30 cellular contexts compared by ENCODE assay signal in genomic region chr9:134995792-134996120, GRCh38.
"Had no signal": no experiment of that assay in that cellular context is flagged by ENCODE, and none has a peak within 500 bp of the region (broad histone marks: within the 10 kb centered on the region; RNA-seq: fewer than 3 reads in every experiment).

No MANE protein-coding gene starts in this region.

- H3K4me1 Mint-ChIP-seq: activated naive CD4-positive, alpha-beta T cell treated with anti-CD3 and anti-CD28 coated beads, Interleukin-2, amount 50 U/mL, for 24 hours; activated naive CD8-positive, alpha-beta T cell treated with anti-CD3 and anti-CD28 coated beads, Interleukin-2, amount 50 U/mL, for 24 hours; central memory CD8-positive, alpha-beta T cell; immature natural killer cell; memory B cell; natural killer cell; neural progenitor cell; stimulated activated naive B cell treated with anti-CD40 and anti-IgM and Interleukin-4, amounts not matched to agents 10 μg/mL and 1 μg/mL and 100 μg/mL, for 72 hours had no signal

- DNase-seq: activated CD4-positive, alpha-beta memory T cell treated with anti-CD3 and anti-CD28 coated beads for 36 hours; activated CD4-positive, alpha-beta T cell treated with anti-CD3 and anti-CD28 coated beads for 48 hours; activated CD8-positive, alpha-beta memory T cell treated with anti-CD3 and anti-CD28 coated beads, Interleukin-2, amount 50 U/mL, for 4 hours; activated naive CD8-positive, alpha-beta T cell treated with anti-CD3 and anti-CD28 coated beads, Interleukin-2, amount 50 U/mL, for 24 hours; activated T-cell treated with anti-CD3 and anti-CD28 coated beads, Interleukin-2, amount 50 U/mL, for 24 hours; dermis blood vessel endothelial cell; effector CD4-positive, alpha-beta T cell; esophagus squamous epithelium; hippocampal formation; immature natural killer cell; natural killer cell; stimulated activated CD4-positive, alpha-beta T cell treated with anti-CD3 and anti-CD28 coated beads, Interleukin-15, amount 100 ng/mL, for 24 hours; stimulated activated CD4-positive, alpha-beta T cell treated with anti-CD3 and anti-CD28 coated beads, Interleukin-2, amount 100 ng/mL, for 24 hours; stimulated activated naive B cell treated with anti-CD40 and anti-IgM and Interleukin-4, amounts not matched to agents 10 μg/mL and 1 μg/mL and 100 μg/mL, for 72 hours; stomach; SW 1271; T-helper 9 cell had no signal

- H3K4me3 Mint-ChIP-seq: activated CD4-positive, alpha-beta memory T cell treated with anti-CD3 and anti-CD28 coated beads for 36 hours; activated naive CD4-positive, alpha-beta T cell treated with anti-CD3 and anti-CD28 coated beads, Interleukin-2, amount 50 U/mL, for 24 hours; activated naive CD8-positive, alpha-beta T cell treated with anti-CD3 and anti-CD28 coated beads, Interleukin-2, amount 50 U/mL, for 24 hours; activated T-cell treated with anti-CD3 and anti-CD28 coated beads, Interleukin-2, amount 50 U/mL, for 24 hours; central memory CD8-positive, alpha-beta T cell; immature natural killer cell; memory B cell; natural killer cell; neural progenitor cell; stimulated activated naive B cell treated with anti-CD40 and anti-IgM and Interleukin-4, amounts not matched to agents 10 μg/mL and 1 μg/mL and 100 μg/mL, for 72 hours; T-helper 1 cell treated with Interleukin-12 subunit alpha and Interleukin-12 subunit beta and Interleukin-4 antibody, amounts not matched to agents 30 μg/mL and 1 μg/mL, for 36 hours had no signal

- H3K36me3 Mint-ChIP-seq: activated CD4-positive, alpha-beta memory T cell treated with anti-CD3 and anti-CD28 coated beads for 36 hours; activated naive CD4-positive, alpha-beta T cell treated with anti-CD3 and anti-CD28 coated beads, Interleukin-2, amount 50 U/mL, for 24 hours; immature natural killer cell; memory B cell; natural killer cell had no signal

- H3K27me3 Mint-ChIP-seq: activated naive CD4-positive, alpha-beta T cell treated with anti-CD3 and anti-CD28 coated beads, Interleukin-2, amount 50 U/mL, for 24 hours had no signal

- H3K27ac ChIP-seq: breast epithelium, epithelial cell of prostate, esophagus squamous epithelium, gastroesophageal sphincter, neural progenitor cell, stomach, tibial artery, VCaP had no signal

- H3K9me3 Mint-ChIP-seq: natural killer cell had no signal

- H3K4me3 ChIP-seq: breast epithelium, esophagus squamous epithelium, gastroesophageal sphincter, neural progenitor cell, smooth muscle cell, stomach, tibial artery had no signal

- H3K4me1 ChIP-seq: breast epithelium, gastroesophageal sphincter, neural progenitor cell, stomach, tibial artery had no signal

- ATAC-seq: activated CD4-positive, CD25-positive, alpha-beta regulatory T cell treated with anti-CD3 and anti-CD28 coated beads, Interleukin-2, amount 50 U/mL, for 24 hours; activated naive CD8-positive, alpha-beta T cell treated with anti-CD3 and anti-CD28 coated beads, Interleukin-2, amount 50 U/mL, for 24 hours; gastroesophageal sphincter; natural killer cell; stimulated activated naive B cell treated with anti-CD40 and anti-IgM and Interleukin-4, amounts not matched to agents 10 μg/mL and 1 μg/mL and 100 μg/mL, for 72 hours had no signal

- H3K36me3 ChIP-seq: breast epithelium, esophagus squamous epithelium, gastroesophageal sphincter, neural progenitor cell, stomach, tibial artery had no signal

- H3K27ac Mint-ChIP-seq: activated CD4-positive, alpha-beta memory T cell treated with anti-CD3 and anti-CD28 coated beads for 36 hours; activated naive CD4-positive, alpha-beta T cell treated with anti-CD3 and anti-CD28 coated beads, Interleukin-2, amount 50 U/mL, for 24 hours; activated naive CD8-positive, alpha-beta T cell treated with anti-CD3 and anti-CD28 coated beads, Interleukin-2, amount 50 U/mL, for 24 hours; activated T-cell treated with anti-CD3 and anti-CD28 coated beads, Interleukin-2, amount 50 U/mL, for 24 hours; immature natural killer cell; memory B cell; natural killer cell; neural progenitor cell; progenitor cell of endocrine pancreas; stimulated activated naive B cell treated with anti-CD40 and anti-IgM and Interleukin-4, amounts not matched to agents 10 μg/mL and 1 μg/mL and 100 μg/mL, for 72 hours; T-helper 1 cell treated with Interleukin-12 subunit alpha and Interleukin-12 subunit beta and Interleukin-4 antibody, amounts not matched to agents 30 μg/mL and 1 μg/mL, for 36 hours had no signal

- H3K9me3 ChIP-seq: tibial artery had no signal

- H3K27me3 ChIP-seq: breast epithelium, neural progenitor cell had no signal
